Comparison of ENCODE assay signal across 26 cellular contexts in the genomic region with DNA sequence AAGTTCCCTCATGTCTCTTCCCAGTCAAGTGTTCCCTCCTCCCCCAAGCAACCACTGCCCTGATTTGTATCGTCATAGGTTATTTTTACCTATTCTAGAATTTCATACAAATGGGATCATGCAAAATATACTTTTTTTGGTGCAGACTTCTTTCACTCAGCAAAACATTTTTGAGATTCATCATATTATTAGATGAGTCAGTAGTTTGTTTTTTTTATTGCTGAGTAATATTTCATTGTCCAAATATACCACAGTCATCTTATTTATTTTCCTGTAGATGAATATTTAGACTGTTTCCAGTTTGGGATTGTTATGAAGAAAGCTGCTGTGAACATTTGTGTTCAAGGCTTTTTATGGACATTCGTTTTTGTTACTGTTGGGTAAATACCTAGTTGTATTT.
"Had no signal": no experiment of that assay in that cellular context is flagged by ENCODE, and none has a peak within 500 bp of the region (broad histone marks: within the 10 kb centered on the region; RNA-seq: fewer than 3 reads in every experiment).

No MANE protein-coding gene starts in this region.

- H3K27me3 ChIP-seq: heart left ventricle, ovary, sigmoid colon, testis, thyroid gland, upper lobe of left lung had no signal

- ATAC-seq: heart left ventricle; naive thymus-derived CD4-positive, alpha-beta T cell; natural killer cell treated with Interleukin-12 subunit alpha and Interleukin-12 subunit beta and Interleukin-15 and Interleukin-18, amount 100 ng/mL, for 72 hours; right cardiac atrium; stimulated activated naive B cell treated with anti-CD40 and anti-IgM and Interleukin-4, amounts not matched to agents 10 μg/mL and 1 μg/mL and 100 μg/mL, for 72 hours; stimulated activated naive CD8-positive, alpha-beta T cell treated with anti-CD3 and anti-CD28 coated beads, Interleukin-15, Interleukin-2, amounts not matched to agents 100 U/mL and 50 U/mL, for 24 hours had no signal

- DNase-seq: heart left ventricle; hypothalamus; immature natural killer cell; islet precursor cell; left ventricle myocardium inferior; mesendoderm; naive thymus-derived CD4-positive, alpha-beta T cell; ovary; retina; right cardiac atrium; sigmoid colon; stimulated activated CD4-positive, alpha-beta T cell treated with anti-CD3 and anti-CD28 coated beads, Interleukin-12 subunit alpha, Interleukin-12 subunit beta, amount 100 ng/mL, for 4 hours; stimulated activated CD4-positive, alpha-beta T cell treated with anti-CD3 and anti-CD28 coated beads, Interleukin-15, amount 100 ng/mL, for 24 hours; stimulated activated CD4-positive, alpha-beta T cell treated with anti-CD3 and anti-CD28 coated beads, Interleukin-2, amount 100 ng/mL, for 24 hours; stimulated activated CD4-positive, alpha-beta T cell treated with anti-CD3 and anti-CD28 coated beads, Interleukin-4, amount 100 ng/mL, for 1 hour; stimulated activated naive B cell treated with anti-CD40 and anti-IgM and Interleukin-4, amounts not matched to agents 10 μg/mL and 1 μg/mL and 100 μg/mL, for 72 hours; stimulated activated naive CD8-positive, alpha-beta T cell treated with anti-CD3 and anti-CD28 coated beads, Interleukin-15, Interleukin-2, amounts not matched to agents 100 U/mL and 50 U/mL, for 24 hours; stomach; testis; thyroid gland; transverse colon; upper lobe of left lung had no signal

- H3K9me3 ChIP-seq: heart left ventricle, left ventricle myocardium inferior, ovary, sigmoid colon, testis, thyroid gland, transverse colon, upper lobe of left lung had no signal

- FAIRE-seq: urothelium cell line had no signal

- H3K4me3 ChIP-seq: heart left ventricle, left ventricle myocardium inferior, lung, ovary, sigmoid colon, skin epidermis, stomach, testis, thyroid gland, transverse colon, upper lobe of left lung had no signal

- H3K4me1 ChIP-seq: heart left ventricle, sigmoid colon, stomach, testis, thyroid gland, transverse colon, upper lobe of left lung had no signal

- H3K27ac ChIP-seq: heart left ventricle, left ventricle myocardium inferior, ovary, sigmoid colon, skin epidermis, stomach, testis, thyroid gland, transverse colon, upper lobe of left lung had no signal

- H3K36me3 ChIP-seq: heart left ventricle, left ventricle myocardium inferior, ovary, sigmoid colon, stomach, thyroid gland, transverse colon, upper lobe of left lung had no signal
